18 cellular contexts compared by ENCODE assay signal in the genomic region with DNA sequence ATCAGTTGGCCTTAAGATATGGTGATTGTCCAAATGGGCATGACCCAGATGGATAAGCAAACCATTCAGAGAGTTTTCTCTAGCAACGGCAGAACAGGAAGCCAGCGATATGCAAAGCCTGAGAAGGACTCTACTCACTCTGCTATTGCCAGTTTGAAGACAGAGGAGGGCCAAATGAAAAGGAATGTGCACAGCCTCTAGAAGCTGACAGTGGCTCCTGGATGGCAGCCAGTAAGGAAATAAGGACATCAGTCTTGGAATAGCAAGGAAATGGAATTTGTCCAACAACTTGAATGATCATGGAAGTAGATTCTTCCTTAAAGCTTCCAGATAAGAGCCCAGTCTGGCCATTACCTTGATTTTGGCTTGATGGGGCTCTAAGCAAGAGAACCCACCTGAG.
DNase-seq lines count a peak whose midpoint lies in the region.
"Had no signal": no experiment of that assay in that cellular context is flagged by ENCODE, and none has a peak within 500 bp of the region (broad histone marks: within the 10 kb centered on the region; RNA-seq: fewer than 3 reads in every experiment).

No MANE protein-coding gene starts in this region.

- DNase-seq in NCI-H2029 treated with DMSO at 0.1 percent for 48 hours (lab: John Stamatoyannopoulos, UW) (peak; percentile 29), NCI-H2029 (lab: John Stamatoyannopoulos, UW) (no peak), LoVo (ENCODE audit: low spot score) (peak; percentile 35), foreskin melanocyte (peak; percentile 37), substantia nigra (lab: John Stamatoyannopoulos, UW) (peak in 1 of 49 donors; percentile 59), NCI-H1417 (lab: John Stamatoyannopoulos, UW) (no peak), SHP77 treated with DMSO at 0.1 percent for 48 hours (lab: John Stamatoyannopoulos, UW) (no peak)
- no peak for DNase-seq in stimulated activated CD4-positive, alpha-beta T cell treated with anti-CD3 and anti-CD28 coated beads, Interleukin-2, amount 100 ng/mL, for 48 hours
- DNase-seq: DND-41, GOT3, MM.1S, NCI-H1092 treated with DMSO at 0.1 percent for 48 hours, NCI-H1694, NCI-H748 treated with DMSO at 0.1 percent for 48 hours, PC-3 had no signal

- H3K27ac ChIP-seq in substantia nigra (ENCODE audit: low read depth, low read length, poor library complexity, severe bottlenecking), result peak overlapping the region; percentile 3
- H3K27ac ChIP-seq: 22Rv1, KMS-11, SJSA1 had no signal

Comparison
In these comparisons a context has a peak if more than half of its experiments do, and no peak if none do; other contexts are left out.
1. DNase-seq: peak in NCI-H2029 treated with DMSO at 0.1 percent for 48 hours (single experiment), LoVo (single experiment) and foreskin melanocyte (single experiment); none in NCI-H2029 (single experiment), NCI-H1417 (0 of 3), SHP77 treated with DMSO at 0.1 percent for 48 hours (single experiment) and stimulated activated CD4-positive, alpha-beta T cell treated with anti-CD3 and anti-CD28 coated beads, Interleukin-2, amount 100 ng/mL, for 48 hours (0 of 2).